ENCODE assay signal across 8 cellular contexts in the genomic region with DNA sequence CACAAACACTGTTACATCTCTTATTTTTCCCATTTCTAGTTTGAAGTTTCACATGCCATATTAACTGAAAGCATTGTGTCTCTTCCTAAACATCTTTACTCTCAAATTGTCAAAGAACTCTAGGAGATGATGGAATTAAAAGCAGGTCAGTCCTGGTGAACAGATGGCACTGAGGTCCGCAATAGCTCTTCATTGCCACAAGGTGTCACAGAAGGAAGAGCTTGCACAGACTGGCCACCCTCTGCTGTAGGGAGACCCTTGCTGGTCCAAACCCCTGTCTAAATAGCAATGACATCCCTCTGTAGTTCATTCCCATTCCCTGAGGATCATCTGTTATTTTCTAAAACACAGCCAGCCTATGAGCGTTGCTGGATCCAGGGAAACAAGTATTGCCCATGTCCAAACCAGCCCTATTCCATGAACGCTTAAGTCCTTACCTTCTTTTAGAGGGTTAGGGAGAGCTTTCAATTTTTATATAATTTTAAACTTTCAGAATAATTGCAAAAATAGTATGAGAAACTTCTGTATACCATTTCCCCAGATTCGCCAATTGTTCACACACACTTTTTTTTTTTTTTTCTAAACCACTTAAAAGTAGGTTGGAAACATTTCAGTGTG. TPM values are rescaled to one million over a fixed set of nuclear protein-coding genes. Genes with fewer than 3 reads are reported as not detected.
A peak's percentile ranks its signal among the peaks of the same experiment; 100 is the strongest.
DNase-seq lines count a peak whose midpoint lies in the region; ATAC-seq and TF ChIP-seq lines count a peak whose summit lies in the region.

No MANE protein-coding gene starts in this region.

- no peaks in the 10 kb centered on the region for H3K79me2 ChIP-seq in HCT116 (ENCODE audit: insufficient read depth, low read length)

- H3K9ac ChIP-seq in HCT116 (ENCODE audit: low read length) (no peak overlapping the region), adipocyte (ENCODE audit: low read length) (no peak overlapping the region)

- DNase-seq in stimulated activated CD4-positive, alpha-beta T cell treated with anti-CD3 and anti-CD28 coated beads, Interleukin-15, amount 100 ng/mL, for 24 hours: peak; percentile 5
- no peak for DNase-seq in stimulated activated CD4-positive, alpha-beta T cell treated with anti-CD3 and anti-CD28 coated beads, Interleukin-2, amount 100 ng/mL, for 24 hours
- no peak for DNase-seq in HCT116 (ENCODE audit: low read depth, low spot score)
- DNase-seq in MV-4-11 (lab: John Stamatoyannopoulos, UW): peak; percentile 8
- DNase-seq in adipocyte (ENCODE audit: low read depth): peak; percentile 50
- DNase-seq in lower lobe of right lung: no peak
- no peak for DNase-seq in ecto neural progenitor cell (ENCODE audit: low spot score)
- no peak for DNase-seq in activated naive CD4-positive, alpha-beta T cell (lab: John Stamatoyannopoulos, UW)

- no peaks in the 10 kb centered on the region for H4K20me1 ChIP-seq in HCT116 (ENCODE audit: insufficient read depth)

- H3K4me3 ChIP-seq in HCT116 (replicated peaks in 1 of 2; ENCODE audit: low read depth in 1 of 2, low read length in 2 of 2) (no peak overlapping the region), adipocyte (ENCODE audit: low read length) (no peak overlapping the region), lower lobe of right lung (no peak overlapping the region)

- no peak overlapping the region for H3K4me2 ChIP-seq in HCT116 (ENCODE audit: low read length)

- CTCF ChIA-PET in HCT116 (lab: Charles Lee): interaction anchor here (0.8 to 2.3 kb wide), 7 partner anchors 8 to 324 kb away, joined by 3 to 30 read pairs (median 5); no protein-coding TSS in a partner anchor

- POLR2A ChIA-PET in HCT116 (lab: Charles Lee): interaction anchor here (1.1 kb wide), 1 partner anchor 127 kb away, joined by 3 read pairs; no protein-coding TSS in a partner anchor

- H3K27ac ChIP-seq in HCT116 (ENCODE audit: low read depth, low read length): no peak overlapping the region
- H3K27ac ChIP-seq in lower lobe of right lung: no peak overlapping the region

- H3K9me2 ChIP-seq in HCT116 (ENCODE audit: insufficient read depth): no peaks in the 10 kb centered on the region

- TF ChIP-seq POLR2A in HCT116 (IDR thresholded peaks at IDR 0.05; ENCODE audit: borderline replicate concordance, extremely low read depth, insufficient read depth, insufficient read length): no peak

- H2AFZ ChIP-seq in HCT116 (ENCODE audit: low read depth, low read length, poor library complexity, severe bottlenecking): no peak overlapping the region

- TF ChIP-seq CTCF in HCT116 (IDR thresholded peaks at IDR 0.05 in 2 of 3, conservative IDR thresholded peaks at IDR 0.05 in 1 of 3; ENCODE audit: borderline replicate concordance in 1 of 3, insufficient read depth in 1 of 3, low read depth in 2 of 3, low read length in 2 of 3): peak in 2 of 3 experiments; percentile 76 to 80; a peak in 4 of 6 replicates
- peak; percentile 42 for TF ChIP-seq CTCF in lower lobe of right lung (IDR thresholded peaks at IDR 0.05)

- BruUV-seq in HCT116 (replicated peaks; lab: Mats Ljungman, UMichigan): no TSS peak

- no peaks in the 10 kb centered on the region for H3K9me3 ChIP-seq in HCT116 (ENCODE audit: control insufficient read depth in 1 of 2, insufficient read depth in 1 of 2, low read depth in 1 of 2, low read length in 2 of 2)
- no peaks in the 10 kb centered on the region for H3K9me3 ChIP-seq in adipocyte (ENCODE audit: control insufficient read depth, low read length)
- H3K9me3 ChIP-seq in lower lobe of right lung: no peaks in the 10 kb centered on the region

- RAD21 ChIA-PET in HCT116 (lab: Charles Lee; ENCODE audit: low non-redundant PET in 1 of 2, low total read pairs in 2 of 2, uncharacterized antibody in 2 of 2, unreplicated experiment in 2 of 2): interaction anchor here (0.6 to 1.6 kb wide), 4 partner anchors 13 to 324 kb away, joined by 3 to 4 read pairs (median 3); no protein-coding TSS in a partner anchor

- intact Hi-C loops in HCT116 (cut with micrococcal nuclease) (no loop called here), lower lobe of right lung (cut with DNase I) (no loop called here)

- ATAC-seq in HCT116 (peak; percentile 100), lower lobe of right lung (peak; percentile 42 to 50)

- H3K36me3 ChIP-seq in HCT116 (ENCODE audit: control insufficient read depth in 1 of 2, insufficient read depth in 2 of 2, low read length in 2 of 2) (no peaks in the 10 kb centered on the region), adipocyte (ENCODE audit: control insufficient read depth, insufficient read depth, low read length, severe bottlenecking) (no peaks in the 10 kb centered on the region), lower lobe of right lung (no peaks in the 10 kb centered on the region)

- H3K4me1 ChIP-seq in HCT116 (ENCODE audit: control insufficient read depth in 1 of 2, insufficient read depth in 2 of 2, low read length in 2 of 2): no peaks in the 10 kb centered on the region
- peaks cover 7% of the 10 kb centered on the region for H3K4me1 ChIP-seq in adipocyte (ENCODE audit: control insufficient read depth, insufficient read depth, low read length)
- H3K4me1 ChIP-seq in lower lobe of right lung: no peaks in the 10 kb centered on the region

- peak; percentile 47 for TF ChIP-seq RAD21 in HCT116 (IDR thresholded peaks at IDR 0.05; ENCODE audit: low read depth)

- H3K27me3 ChIP-seq in HCT116 (ENCODE audit: insufficient read depth, low read length) (no peaks in the 10 kb centered on the region), adipocyte (replicated peaks; ENCODE audit: control insufficient read depth, insufficient read depth, low read length) (no peaks in the 10 kb centered on the region), lower lobe of right lung (ENCODE audit: low read depth) (no peaks in the 10 kb centered on the region)

TF ChIP-seq in HCT116, 20 proteins besides CTCF, POLR2A, EP300 and RAD21:
- TF ChIP-seq EZH2 (IDR thresholded peaks at IDR 0.05): no peak
- no peak for TF ChIP-seq SRF (IDR thresholded peaks at IDR 0.05; ENCODE audit: low read depth)
- no peak for TF ChIP-seq ELF1 (IDR thresholded peaks at IDR 0.05; ENCODE audit: borderline replicate concordance, low read depth)
- TF ChIP-seq TCF7L2 (IDR thresholded peaks at IDR 0.05; ENCODE audit: borderline replicate concordance, extremely low read depth, insufficient read depth, insufficient read length): no peak
- TF ChIP-seq, protein P1, sequence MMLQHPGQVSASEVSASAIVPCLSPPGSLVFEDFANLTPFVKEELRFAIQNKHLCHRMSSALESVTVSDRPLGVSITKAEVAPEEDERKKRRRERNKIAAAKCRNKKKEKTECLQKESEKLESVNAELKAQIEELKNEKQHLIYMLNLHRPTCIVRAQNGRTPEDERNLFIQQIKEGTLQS (IDR thresholded peaks at IDR 0.05): no peak
- TF ChIP-seq YY1 (IDR thresholded peaks at IDR 0.05; ENCODE audit: extremely low read depth, insufficient replicate concordance, low read depth, low read length): no peak
- no peak for TF ChIP-seq ZFX (IDR thresholded peaks at IDR 0.05)
- TF ChIP-seq SP1 (IDR thresholded peaks at IDR 0.05; ENCODE audit: low read depth): no peak
- TF ChIP-seq ZNF274 (IDR thresholded peaks at IDR 0.05; ENCODE audit: low read depth, low read length): no peak
- TF ChIP-seq EZH2phosphoT487 (IDR thresholded peaks at IDR 0.05; ENCODE audit: borderline replicate concordance): no peak
- no peak for TF ChIP-seq POLR2AphosphoS5 (IDR thresholded peaks at IDR 0.05; ENCODE audit: low read depth, low read length)
- TF ChIP-seq FOSL1 (IDR thresholded peaks at IDR 0.05; ENCODE audit: low read depth): no peak
- no peak for TF ChIP-seq SIN3A (IDR thresholded peaks at IDR 0.05; ENCODE audit: low read depth)
- TF ChIP-seq JUND (IDR thresholded peaks at IDR 0.05): no peak
- TF ChIP-seq CEBPB (IDR thresholded peaks at IDR 0.05; ENCODE audit: low read depth): no peak

RNA-seq across cellular contexts. Expression of a gene that starts 10.1 kb away (rescaled TPM):
- total RNA-seq in HCT116 (2021; ENCODE audit: unreplicated experiment) (153 TPM), lower lobe of right lung (55.3 TPM)
- polyA plus RNA-seq in HCT116 (2012): 106 and 140 TPM in 2 replicates

Comparison
In these comparisons a context has a peak if more than half of its experiments do, and no peak if none do; other contexts are left out.
1. DNase-seq: peak in stimulated activated CD4-positive, alpha-beta T cell treated with anti-CD3 and anti-CD28 coated beads, Interleukin-15, amount 100 ng/mL, for 24 hours (single experiment), MV-4-11 (single experiment) and adipocyte (single experiment); none in stimulated activated CD4-positive, alpha-beta T cell treated with anti-CD3 and anti-CD28 coated beads, Interleukin-2, amount 100 ng/mL, for 24 hours (0 of 2), HCT116 (single experiment), lower lobe of right lung (single experiment), ecto neural progenitor cell (single experiment) and activated naive CD4-positive, alpha-beta T cell (0 of 4).